Comparison of ENCODE assay signal across 1 cellular context in the genomic region with DNA sequence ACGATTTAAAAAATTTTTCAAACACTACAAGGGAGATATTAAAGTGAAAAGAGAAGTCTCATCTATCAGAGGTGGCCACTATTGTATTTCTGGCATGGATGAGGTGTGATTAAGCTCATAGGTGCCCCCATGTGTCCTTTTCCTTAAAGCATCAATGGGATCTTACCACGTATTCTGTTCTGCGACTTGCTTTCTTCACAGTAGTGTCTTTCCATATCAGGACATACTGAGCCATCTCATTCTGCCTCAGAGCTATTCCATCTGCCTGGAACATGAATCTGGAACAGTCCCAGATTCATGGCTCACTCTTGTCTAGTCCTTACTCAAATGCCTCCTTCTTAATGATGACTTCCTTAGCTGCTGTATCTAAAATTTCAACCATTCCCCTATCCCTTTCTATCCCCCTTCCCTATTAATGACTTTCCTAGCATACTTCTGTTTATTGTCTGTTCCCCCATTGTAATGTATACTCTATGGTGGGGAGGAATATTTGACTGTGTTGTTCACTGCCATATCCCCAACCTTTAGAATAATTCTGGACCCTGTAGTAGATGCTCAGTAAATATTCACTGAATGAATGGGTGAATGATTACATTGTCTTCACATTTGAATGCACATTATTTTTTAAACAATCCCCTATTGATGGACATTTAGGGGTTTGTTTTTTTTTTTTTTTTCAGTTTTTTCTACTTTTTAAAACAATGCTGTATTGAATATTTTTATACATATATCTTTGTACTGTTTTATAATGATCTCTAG.
TF ChIP-seq lines count a peak whose summit lies in the region.

No MANE protein-coding gene starts in this region.

TF ChIP-seq in WTC11, 78 proteins besides CTCF, POLR2A, EP300 and RAD21 (continued from another document):
- TF ChIP-seq, protein P1, sequence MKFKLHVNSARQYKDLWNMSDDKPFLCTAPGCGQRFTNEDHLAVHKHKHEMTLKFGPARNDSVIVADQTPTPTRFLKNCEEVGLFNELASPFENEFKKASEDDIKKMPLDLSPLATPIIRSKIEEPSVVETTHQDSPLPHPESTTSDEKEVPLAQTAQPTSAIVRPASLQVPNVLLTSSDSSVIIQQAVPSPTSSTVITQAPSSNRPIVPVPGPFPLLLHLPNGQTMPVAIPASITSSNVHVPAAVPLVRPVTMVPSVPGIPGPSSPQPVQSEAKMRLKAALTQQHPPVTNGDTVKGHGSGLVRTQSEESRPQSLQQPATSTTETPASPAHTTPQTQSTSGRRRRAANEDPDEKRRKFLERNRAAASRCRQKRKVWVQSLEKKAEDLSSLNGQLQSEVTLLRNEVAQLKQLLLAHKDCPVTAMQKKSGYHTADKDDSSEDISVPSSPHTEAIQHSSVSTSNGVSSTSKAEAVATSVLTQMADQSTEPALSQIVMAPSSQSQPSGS (CRISPR knock-in tag; IDR thresholded peaks at IDR 0.05; ENCODE audit: borderline replicate concordance, low read depth), result no peak
- TF ChIP-seq, protein P2, sequence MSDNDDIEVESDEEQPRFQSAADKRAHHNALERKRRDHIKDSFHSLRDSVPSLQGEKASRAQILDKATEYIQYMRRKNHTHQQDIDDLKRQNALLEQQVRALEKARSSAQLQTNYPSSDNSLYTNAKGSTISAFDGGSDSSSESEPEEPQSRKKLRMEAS (CRISPR knock-in tag; IDR thresholded peaks at IDR 0.05), result no peak
- TF ChIP-seq NR2C2 (CRISPR knock-in tag; IDR thresholded peaks at IDR 0.05) (no peak), NFATC4 (CRISPR knock-in tag; IDR thresholded peaks at IDR 0.05) (no peak), TEAD1 (CRISPR knock-in tag; IDR thresholded peaks at IDR 0.05) (no peak), NR1H2 (CRISPR knock-in tag; IDR thresholded peaks at IDR 0.05) (no peak), NR3C1 (CRISPR knock-in tag; conservative IDR thresholded peaks at IDR 0.05; ENCODE audit: low read depth) (no peak)
- TF ChIP-seq, protein P3, sequence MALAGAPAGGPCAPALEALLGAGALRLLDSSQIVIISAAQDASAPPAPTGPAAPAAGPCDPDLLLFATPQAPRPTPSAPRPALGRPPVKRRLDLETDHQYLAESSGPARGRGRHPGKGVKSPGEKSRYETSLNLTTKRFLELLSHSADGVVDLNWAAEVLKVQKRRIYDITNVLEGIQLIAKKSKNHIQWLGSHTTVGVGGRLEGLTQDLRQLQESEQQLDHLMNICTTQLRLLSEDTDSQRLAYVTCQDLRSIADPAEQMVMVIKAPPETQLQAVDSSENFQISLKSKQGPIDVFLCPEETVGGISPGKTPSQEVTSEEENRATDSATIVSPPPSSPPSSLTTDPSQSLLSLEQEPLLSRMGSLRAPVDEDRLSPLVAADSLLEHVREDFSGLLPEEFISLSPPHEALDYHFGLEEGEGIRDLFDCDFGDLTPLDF (CRISPR knock-in tag; IDR thresholded peaks at IDR 0.05), result no peak
- TF ChIP-seq, protein P4, sequence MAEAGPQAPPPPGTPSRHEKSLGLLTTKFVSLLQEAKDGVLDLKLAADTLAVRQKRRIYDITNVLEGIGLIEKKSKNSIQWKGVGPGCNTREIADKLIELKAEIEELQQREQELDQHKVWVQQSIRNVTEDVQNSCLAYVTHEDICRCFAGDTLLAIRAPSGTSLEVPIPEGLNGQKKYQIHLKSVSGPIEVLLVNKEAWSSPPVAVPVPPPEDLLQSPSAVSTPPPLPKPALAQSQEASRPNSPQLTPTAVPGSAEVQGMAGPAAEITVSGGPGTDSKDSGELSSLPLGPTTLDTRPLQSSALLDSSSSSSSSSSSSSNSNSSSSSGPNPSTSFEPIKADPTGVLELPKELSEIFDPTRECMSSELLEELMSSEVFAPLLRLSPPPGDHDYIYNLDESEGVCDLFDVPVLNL (CRISPR knock-in tag; IDR thresholded peaks at IDR 0.05; ENCODE audit: borderline replicate concordance, low read depth), result no peak
